10 cellular contexts compared by ENCODE assay signal in the genomic region with DNA sequence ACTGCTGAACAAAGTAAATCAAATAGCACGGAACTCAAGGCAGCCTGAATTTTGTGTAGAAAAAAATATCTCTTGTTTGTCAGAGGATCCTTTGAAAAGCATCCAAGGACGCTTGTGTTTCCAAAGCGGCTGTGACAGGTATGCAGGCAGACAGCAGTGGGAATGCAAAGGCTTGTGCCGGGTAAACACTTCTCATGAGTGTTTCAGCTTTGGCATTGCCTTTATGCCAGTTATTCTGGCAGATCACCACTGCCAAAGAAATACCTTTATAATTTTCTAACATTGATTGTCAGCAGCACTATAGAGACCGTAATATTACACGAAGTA.
DNase-seq lines count a peak whose midpoint lies in the region; ATAC-seq and TF ChIP-seq lines count a peak whose summit lies in the region.
"Had no signal": no experiment of that assay in that cellular context is flagged by ENCODE, and none has a peak within 500 bp of the region (broad histone marks: within the 10 kb centered on the region; RNA-seq: fewer than 3 reads in every experiment).

No MANE protein-coding gene starts in this region.

- no peak overlapping the region for H3K9ac ChIP-seq in PC-3 (ENCODE audit: low read length)

- no peak overlapping the region for H3K4me2 ChIP-seq in PC-3 (ENCODE audit: low read length)

- H3K36me3 ChIP-seq in PC-3 (ENCODE audit: low read depth, low read length) (no peaks in the 10 kb centered on the region), left lung (no peaks in the 10 kb centered on the region), thoracic aorta (no peaks in the 10 kb centered on the region), suprapubic skin (no peaks in the 10 kb centered on the region)

- DNase-seq in activated T-cell treated with anti-CD3 and anti-CD28 coated beads, Interleukin-2, amount 50 U/mL, for 4 hours, result no peak
- no peak for DNase-seq in activated T-cell treated with anti-CD3 and anti-CD28 coated beads for 4 hours
- DNase-seq in PC-3, result peak; percentile 14
- DNase-seq in left lung, result no peak
- no peak for DNase-seq in thoracic aorta (ENCODE audit: low spot score)
- no peak for DNase-seq in suprapubic skin (ENCODE audit: low spot score in 2 of 2)
- DNase-seq in AG08396 (ENCODE audit: low spot score), result no peak
- no peak for DNase-seq in retina

- intact Hi-C loops in PC-3 (cut with micrococcal nuclease) (loop anchor here (10.0 kb wide), 1 partner anchor 330 kb away; no protein-coding TSS in a partner anchor), left lung (cut with DNase I) (no loop called here)

- ATAC-seq in activated T-cell treated with anti-CD3 and anti-CD28 coated beads, Interleukin-2, amount 50 U/mL, for 4 hours, result no peak
- ATAC-seq in PC-3 (peak; percentile 45; the same call in 1 of the 2 replicates), left lung (peak; percentile 58), thoracic aorta (ENCODE audit: insufficient number of reproducible peaks, low FRiP score, low read depth) (no peak)

- peak overlapping the region; percentile 61 for H3K4me3 Mint-ChIP-seq in activated T-cell treated with anti-CD3 and anti-CD28 coated beads, Interleukin-2, amount 50 U/mL, for 4 hours

- POLR2A ChIA-PET in PC-3 (lab: Charles Lee; ENCODE audit: unreplicated experiment), result no interaction called here

- H3K27me3 ChIP-seq in PC-3 (ENCODE audit: low read length) (peaks cover 58% of the 10 kb centered on the region), left lung (peaks cover 22 to 84% of the 10 kb centered on the region in 2 donors), thoracic aorta (replicated peaks; ENCODE audit: insufficient read depth) (peaks cover 15% of the 10 kb centered on the region), suprapubic skin (peaks cover 54% of the 10 kb centered on the region)

- no peak for TF ChIP-seq POLR2A in suprapubic skin (IDR thresholded peaks at IDR 0.05)

- no peak for TF ChIP-seq EP300 in suprapubic skin (IDR thresholded peaks at IDR 0.05)

- H3K4me1 ChIP-seq in PC-3 (ENCODE audit: insufficient read depth, low read length), result no peaks in the 10 kb centered on the region
- peaks cover 4 to 15% of the 10 kb centered on the region in 2 donors for H3K4me1 ChIP-seq in left lung
- H3K4me1 ChIP-seq in thoracic aorta (ENCODE audit: control insufficient read depth in 1 of 2, low read depth in 2 of 2), result peaks cover 6% of the 10 kb centered on the region in 2 donors
- H3K4me1 ChIP-seq in suprapubic skin, result peaks cover 26% of the 10 kb centered on the region

- 0 out of 2 replicates have a peak, but pooled peaks cover 3% of the 10 kb centered on the region for H4K20me1 ChIP-seq in PC-3 (ENCODE audit: low read length)

- no peak overlapping the region for H2AFZ ChIP-seq in PC-3 (ENCODE audit: low read length)

- WGBS in suprapubic skin, result 29% methylated on average over 6 of the region's 6 CpGs

- no peaks in the 10 kb centered on the region for H3K36me3 Mint-ChIP-seq in activated T-cell treated with anti-CD3 and anti-CD28 coated beads, Interleukin-2, amount 50 U/mL, for 4 hours (ENCODE audit: insufficient read depth)
- H3K36me3 Mint-ChIP-seq: T-cell had no signal

- TF ChIP-seq CTCF in PC-3 (conservative IDR thresholded peaks at IDR 0.05; ENCODE audit: low read depth, low read length) (no peak), left lung (IDR thresholded peaks at IDR 0.05) (no peak), thoracic aorta (IDR thresholded peaks at IDR 0.05) (no peak), suprapubic skin (IDR thresholded peaks at IDR 0.05) (no peak)

- H3K4me3 ChIP-seq in PC-3 (ENCODE audit: low read length) (no peak overlapping the region), left lung (no peak overlapping the region), thoracic aorta (peak overlapping the region; percentile 77), suprapubic skin (no peak overlapping the region)

- peaks cover 20% of the 10 kb centered on the region for H3K4me1 Mint-ChIP-seq in activated T-cell treated with anti-CD3 and anti-CD28 coated beads, Interleukin-2, amount 50 U/mL, for 4 hours (ENCODE audit: low read depth)

- H3K9me3 Mint-ChIP-seq in activated T-cell treated with anti-CD3 and anti-CD28 coated beads, Interleukin-2, amount 50 U/mL, for 4 hours, result no peaks in the 10 kb centered on the region
- H3K9me3 Mint-ChIP-seq: endodermal cell had no signal

- no peaks in the 10 kb centered on the region for H3K79me2 ChIP-seq in PC-3 (ENCODE audit: low read length)

- H3K9me3 ChIP-seq in PC-3 (ENCODE audit: low read length), result no peaks in the 10 kb centered on the region
- no peaks in the 10 kb centered on the region for H3K9me3 ChIP-seq in left lung
- no peaks in the 10 kb centered on the region for H3K9me3 ChIP-seq in thoracic aorta
- no peaks in the 10 kb centered on the region for H3K9me3 ChIP-seq in suprapubic skin

- H3K9me2 ChIP-seq in PC-3 (replicated peaks; ENCODE audit: low read length), result no peaks in the 10 kb centered on the region

- BruUV-seq in PC-3 (replicated peaks; lab: Mats Ljungman, UMichigan), result no TSS peak

- CTCF ChIA-PET in PC-3 (lab: Charles Lee), result interaction anchor here (0.7 kb wide), 1 partner anchor 129 kb away, joined by 3 read pairs; no protein-coding TSS in a partner anchor

- no peaks in the 10 kb centered on the region for H3F3A ChIP-seq in PC-3 (ENCODE audit: low read length, unreplicated experiment)

- no peak overlapping the region for H3K27ac ChIP-seq in PC-3 (ENCODE audit: low read length)
- no peak overlapping the region for H3K27ac ChIP-seq in left lung
- H3K27ac ChIP-seq in thoracic aorta, result no peak overlapping the region
- H3K27ac ChIP-seq in suprapubic skin, result no peak overlapping the region

- peaks cover 73% of the 10 kb centered on the region for H3K27me3 Mint-ChIP-seq in activated T-cell treated with anti-CD3 and anti-CD28 coated beads, Interleukin-2, amount 50 U/mL, for 4 hours (ENCODE audit: low read depth)

Comparison
In these comparisons a context has a peak if more than half of its experiments do, and no peak if none do; other contexts are left out.
1. ATAC-seq: peak in PC-3 (single experiment) and left lung (single experiment); none in activated T-cell treated with anti-CD3 and anti-CD28 coated beads, Interleukin-2, amount 50 U/mL, for 4 hours (0 of 2) and thoracic aorta (single experiment).